Comparison of ENCODE assay signal across 1 cellular context in the genomic region with DNA sequence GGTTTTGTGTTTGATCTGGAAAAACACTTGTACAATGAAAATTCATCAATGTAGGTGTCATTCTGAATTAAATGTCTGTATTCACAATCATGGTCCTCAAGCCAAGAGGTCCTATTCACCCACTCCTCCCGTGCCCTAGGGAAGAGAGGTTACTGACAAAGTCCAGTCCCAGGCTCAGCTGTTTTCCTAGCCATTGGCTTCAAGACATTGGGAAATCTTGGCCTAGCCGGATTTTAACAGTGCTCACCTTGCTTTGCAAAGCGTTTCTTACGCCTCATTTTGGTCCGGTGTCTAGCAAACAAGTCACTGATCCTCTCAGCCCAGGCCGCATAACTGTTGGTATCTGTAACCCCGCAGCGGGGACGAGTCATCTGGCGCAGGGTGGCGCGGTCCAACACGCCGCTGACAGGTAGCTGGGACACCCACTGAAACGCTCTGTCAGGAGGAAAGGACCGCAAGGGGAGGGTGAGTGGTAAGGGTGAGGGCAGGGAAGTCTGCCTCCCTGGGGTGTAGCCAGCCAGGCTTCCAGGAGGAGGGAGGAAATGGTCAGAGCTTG.
TF ChIP-seq lines count a peak whose summit lies in the region.

No MANE protein-coding gene starts in this region.

TF ChIP-seq in GM12891, 5 proteins besides CTCF, POLR2A, EP300 and RAD21:
- no peak for TF ChIP-seq POLR2AphosphoS5 (IDR thresholded peaks at IDR 0.05; ENCODE audit: low read depth, low read length)
- TF ChIP-seq TAF1 (IDR thresholded peaks at IDR 0.05; ENCODE audit: low read depth, low read length) = no peak
- TF ChIP-seq PAX5 (IDR thresholded peaks at IDR 0.05; ENCODE audit: insufficient read depth, low read length, severe bottlenecking) = no peak
- TF ChIP-seq POU2F2 (IDR thresholded peaks at IDR 0.05; ENCODE audit: low read depth, low read length) = no peak
- no peak for TF ChIP-seq SPI1 (IDR thresholded peaks at IDR 0.05; ENCODE audit: low read depth, low read length)
